8 cellular contexts compared by ENCODE assay signal in genomic region chr1:56525463-56526155, GRCh38. TPM values are rescaled to one million over a fixed set of nuclear protein-coding genes. Genes with fewer than 3 reads are reported as not detected.
A peak's percentile ranks its signal among the peaks of the same experiment; 100 is the strongest.
DNase-seq lines count a peak whose midpoint lies in the region; ATAC-seq, FAIRE-seq and TF ChIP-seq lines count a peak whose summit lies in the region.

No MANE protein-coding gene starts in this region.

- WGBS in adrenal gland, 4 donors = 66 to 78% (median 74%) methylated on average over 5 of the region's 5 CpGs

- no peaks in the 10 kb centered on the region for H3K27me3 Mint-ChIP-seq in osteocyte (ENCODE audit: unreplicated experiment)

- TF ChIP-seq POLR2A in GM12892 (IDR thresholded peaks at IDR 0.05; ENCODE audit: low read depth, low read length) = no peak
- no peak for TF ChIP-seq POLR2A in adrenal gland (IDR thresholded peaks at IDR 0.05)

- H3K4me3 Mint-ChIP-seq in osteocyte (ENCODE audit: unreplicated experiment) = no peak overlapping the region

- H3K27ac Mint-ChIP-seq in osteocyte (ENCODE audit: unreplicated experiment) = peak overlapping the region; percentile 50

- TF ChIP-seq CTCF in adrenal gland (IDR thresholded peaks at IDR 0.05) = no peak
- TF ChIP-seq CTCF in osteocyte (IDR thresholded peaks at IDR 0.05) = no peak

- FAIRE-seq in GM12892 (lab: Jason Lieb, UNC) = peak; percentile 97

- no peak for DNase-seq in GM12892 (ENCODE audit: insufficient read length)
- DNase-seq in HT1080 (ENCODE audit: low read depth) = peak; percentile 91
- DNase-seq in adrenal gland = peak in 4 of 7 donors; percentile 45 to 70 (median 46)
- DNase-seq in osteocyte (ENCODE audit: extremely low spot score, unreplicated experiment) = no peak
- DNase-seq in T-helper 1 cell = no peak
- DNase-seq in DMS 273 treated with DMSO at 0.1 percent for 48 hours (lab: John Stamatoyannopoulos, UW) = no peak
- DNase-seq in NCI-H1694 treated with DMSO at 0.1 percent for 48 hours (lab: John Stamatoyannopoulos, UW) = no peak

- H3K4me1 Mint-ChIP-seq in osteocyte (ENCODE audit: unreplicated experiment) = peaks cover 59% of the 10 kb centered on the region

- intact Hi-C loops in adrenal gland (cut with DNase I) = no loop called here

- H3K27ac ChIP-seq in adrenal gland = no peak overlapping the region

- ATAC-seq in GM21723 (IDR thresholded peaks at IDR 0.05; ENCODE audit: unreplicated experiment) = peak; percentile 81

- no peaks in the 10 kb centered on the region for H3K9me3 Mint-ChIP-seq in osteocyte (ENCODE audit: unreplicated experiment)

- no peaks in the 10 kb centered on the region for H3K27me3 ChIP-seq in adrenal gland

- H3K4me1 ChIP-seq in adrenal gland (replicated peaks in 1 of 2) = peaks cover 19 to 37% of the 10 kb centered on the region in 2 donors

- no peak overlapping the region for H3K4me3 ChIP-seq in adrenal gland

- H3K9me3 ChIP-seq in adrenal gland (replicated peaks in 1 of 3) = no peaks in the 10 kb centered on the region

- peaks cover 0 to 7% of the 10 kb centered on the region in 2 donors for H3K36me3 ChIP-seq in adrenal gland (replicated peaks in 1 of 2)

- H3K36me3 Mint-ChIP-seq in osteocyte (ENCODE audit: unreplicated experiment) = peaks cover 44% of the 10 kb centered on the region

RNA-seq across cellular contexts. Expression of gene PLPP3, which starts 53.8 kb away (rescaled TPM):
- polyA plus RNA-seq in GM12892 (2012; ENCODE audit: missing spikeins) = 0.36 TPM
- total RNA-seq in HT1080 (2014; rRNA removed; shearing (Covaris generic)) = 7.5 and 10.4 TPM in 2 replicates
- 5.1 and 5.3 TPM in 2 replicates for polyA plus RNA-seq in HT1080 (2015; cell fraction: cytosol; rRNA removed)
- polyA plus RNA-seq in HT1080 (2015; cell fraction: nucleus; rRNA removed) = 5.8 and 7.6 TPM in 2 replicates
- total RNA-seq in adrenal gland = 100 to 1,000 TPM in 5 of 8 donors, 10 to 100 TPM in 3; 61.0 to 156 (median 102) TPM
- polyA plus RNA-seq in adrenal gland = 10 to 100 TPM; 11.7 to 98.6 (median 13.0) TPM
- 157 and 166 TPM in 2 replicates for total RNA-seq in osteocyte

Comparison
In these comparisons a context has a peak if more than half of its experiments do, and no peak if none do; other contexts are left out.
1. DNase-seq: peak in HT1080 (single experiment) and adrenal gland (4 of 7); none in GM12892 (single experiment), osteocyte (single experiment), T-helper 1 cell (0 of 5), DMS 273 treated with DMSO at 0.1 percent for 48 hours (single experiment) and NCI-H1694 treated with DMSO at 0.1 percent for 48 hours (single experiment).